ENCODE assay signal across 8 cellular contexts in the genomic region with DNA sequence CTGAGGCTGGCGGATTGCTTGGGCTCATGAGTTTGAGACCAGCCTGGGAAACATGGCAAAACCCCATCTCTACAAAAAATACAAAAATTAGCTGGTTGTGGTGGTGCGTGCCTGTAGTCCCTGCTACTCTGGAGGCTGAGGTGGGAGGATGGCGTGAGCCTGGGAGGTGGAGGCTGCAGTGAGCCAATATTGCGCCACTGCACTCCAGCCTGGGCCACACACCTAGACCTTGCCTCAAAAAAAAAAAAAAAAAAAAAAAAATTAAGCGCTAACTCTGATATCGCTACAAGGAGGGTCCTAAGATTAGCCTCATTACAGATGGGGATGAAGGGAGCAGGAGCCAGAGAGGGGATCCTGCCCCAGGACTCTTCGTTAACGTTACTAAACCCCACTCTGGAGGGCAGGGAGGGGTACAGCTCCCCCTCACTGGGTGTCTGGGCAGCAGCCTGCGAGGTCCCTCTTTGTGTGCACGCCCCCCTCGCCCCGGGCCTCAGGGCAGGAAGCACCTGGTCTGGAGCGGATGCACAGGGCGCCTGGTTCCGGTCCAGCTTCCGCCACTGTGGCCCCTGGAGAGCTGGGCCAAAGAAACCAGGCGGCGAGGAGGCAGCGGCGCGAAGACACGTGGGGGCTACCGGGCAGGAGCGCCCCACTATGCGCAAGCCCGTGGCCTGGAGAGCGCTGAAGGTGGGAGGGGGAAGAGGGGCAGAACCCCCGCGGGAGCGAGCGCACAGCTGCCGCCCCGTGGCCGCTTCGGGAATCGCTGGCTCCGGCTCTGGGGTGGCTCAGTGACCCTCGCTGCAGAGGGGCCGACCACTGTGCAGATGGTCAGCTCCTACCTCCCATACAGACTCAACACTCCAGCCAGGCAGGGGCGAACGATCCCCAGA. TPM values are rescaled to one million over a fixed set of nuclear protein-coding genes. Genes with fewer than 3 reads are reported as not detected.
A peak's percentile ranks its signal among the peaks of the same experiment; 100 is the strongest.
DNase-seq lines count a peak whose midpoint lies in the region; ATAC-seq, FAIRE-seq and TF ChIP-seq lines count a peak whose summit lies in the region.

No MANE protein-coding gene starts in this region.

- H3K9me3 ChIP-seq in A549, result no peaks in the 10 kb centered on the region
- H3K9me3 ChIP-seq in OCI-LY7 (ENCODE audit: low read length), result no peaks in the 10 kb centered on the region
- no peaks in the 10 kb centered on the region for H3K9me3 ChIP-seq in sigmoid colon

- no peaks in the 10 kb centered on the region for H3K9me2 ChIP-seq in OCI-LY7 (ENCODE audit: insufficient read depth, low read length)

- H3K4me3 ChIP-seq in A549 (no peak overlapping the region), OCI-LY7 (ENCODE audit: low read depth, low read length, poor library complexity, severe bottlenecking) (peak overlapping the region; percentile 83), sigmoid colon (peak overlapping the region in 3 of 4 donors; percentile 7 to 29 (median 17))

- no TSS peak for BruUV-seq in OCI-LY7 (replicated peaks; lab: Mats Ljungman, UMichigan)

- TF ChIP-seq POLR2A in A549 (IDR thresholded peaks at IDR 0.05; ENCODE audit: low read length) (no peak), sigmoid colon (IDR thresholded peaks at IDR 0.05) (no peak)

- WGBS in A549 (ENCODE audit: missing lambda C conversion rate), result 76% methylated on average over 30 of the region's 41 CpGs
- WGBS in sigmoid colon, 2 donors, result 41 to 78% methylated on average over 41 of the region's 41 CpGs

- TF ChIP-seq CTCF in A549 (IDR thresholded peaks at IDR 0.05), result peak; percentile 34; the same call in 2 of the 3 replicates
- TF ChIP-seq CTCF in OCI-LY7 (conservative IDR thresholded peaks at IDR 0.05; ENCODE audit: low read length), result peak; percentile 85
- TF ChIP-seq CTCF in sigmoid colon (IDR thresholded peaks at IDR 0.05), result peak; percentile 62 to 84 (median 76)

- H3K4me2 ChIP-seq in A549, result no peak overlapping the region
- H3K4me2 ChIP-seq in OCI-LY7 (ENCODE audit: low read length), result peak overlapping the region; percentile 85

- TF ChIP-seq EP300 in A549 (IDR thresholded peaks at IDR 0.05), result no peak
- TF ChIP-seq EP300 in sigmoid colon (IDR thresholded peaks at IDR 0.05), result peak in 1 of 4 donors; percentile 47

- H3K27ac ChIP-seq in A549 (no peak overlapping the region), OCI-LY7 (ENCODE audit: low read depth, low read length, poor library complexity, severe bottlenecking) (peak overlapping the region; percentile 96), sigmoid colon (peak overlapping the region; percentile 74 to 95 (median 86))

- DNase-seq in A549 (ENCODE audit: low read depth in 1 of 2, low spot score in 1 of 2), result peak in 1 of 2 experiments; percentile 31
- DNase-seq in OCI-LY7 (ENCODE audit: low spot score), result peak; percentile 96
- DNase-seq in activated gamma-delta T cell treated with anti-CD3 and anti-CD28 coated beads, Interleukin-2, amount 50 U/mL, for 16 hours (ENCODE audit: low read depth), result peak; percentile 50
- DNase-seq in head of caudate nucleus, result peak in 38 of 42 donors; percentile 23 to 82 (median 60)
- DNase-seq in sigmoid colon, result peak; percentile 86
- no peak for DNase-seq in NK-92 (lab: John Stamatoyannopoulos, UW; ENCODE audit: unreplicated experiment)

- H3K27me3 ChIP-seq in sigmoid colon, result no peaks in the 10 kb centered on the region

- H3K36me3 ChIP-seq in OCI-LY7 (ENCODE audit: insufficient read depth, low read length) (peaks cover 29% of the 10 kb centered on the region), sigmoid colon (peaks cover 0 to 11% (median 3%) of the 10 kb centered on the region in 4 donors)

- no peak for FAIRE-seq in A549 (lab: Jason Lieb, UNC)

- TF ChIP-seq RAD21 in A549 (conservative IDR thresholded peaks at IDR 0.05 in 1 of 2, IDR thresholded peaks at IDR 0.05 in 1 of 2), result peak in 1 of 2 experiments; percentile 6; a peak in 1 of 5 replicates

- H3K4me1 ChIP-seq in A549 (no peaks in the 10 kb centered on the region), OCI-LY7 (ENCODE audit: insufficient read depth, low read length, poor library complexity, severe bottlenecking) (peaks cover 62% of the 10 kb centered on the region), sigmoid colon (peaks cover 0 to 42% (median 32%) of the 10 kb centered on the region in 4 donors)

- intact Hi-C loops in OCI-LY7 (cut with micrococcal nuclease; ENCODE audit: unreplicated experiment), result loop anchor here (1.0 kb wide), 1 partner anchor 49 kb away; no protein-coding TSS in a partner anchor
- intact Hi-C loops in head of caudate nucleus (cut with DNase I), result no loop called here
- intact Hi-C loops in sigmoid colon (cut with DNase I), result loop anchor here (5.0 to 10.0 kb wide), 2 partner anchors 48 to 219 kb away; a partner anchor contains a TSS

- CTCF ChIA-PET in A549 (lab: Yijun Ruan, JAX) (interaction anchor here (1.0 to 3.9 kb wide), 7 partner anchors 8 to 136 kb away, joined by 3 to 23 read pairs (median 5); a partner anchor contains a TSS), OCI-LY7 (lab: Charles Lee; ENCODE audit: unreplicated experiment) (interaction anchor here (0.5 to 1.5 kb wide), 4 partner anchors 17 to 139 kb away, joined by 3 to 4 read pairs (median 3); no protein-coding TSS in a partner anchor)

- peak overlapping the region; percentile 13; the same call in 1 of the 2 replicates for H2AFZ ChIP-seq in OCI-LY7 (ENCODE audit: low read length)

- peaks cover 17% of the 10 kb centered on the region for H3K79me2 ChIP-seq in OCI-LY7 (ENCODE audit: insufficient read depth, low read depth, low read length)

- no peaks in the 10 kb centered on the region for H4K20me1 ChIP-seq in OCI-LY7 (ENCODE audit: insufficient read depth, low read length)

- POLR2A ChIA-PET in A549 (lab: Yijun Ruan, JAX) (no interaction called here), OCI-LY7 (lab: Charles Lee) (interaction anchor here (0.7 to 1.9 kb wide), 9 partner anchors 8 to 107 kb away, joined by 3 to 12 read pairs (median 3); a partner anchor contains a TSS)

- ATAC-seq in A549 (peak in 1 of 2 experiments; percentile 59; a peak in 3 of 6 replicates), GM19397 (IDR thresholded peaks at IDR 0.05; ENCODE audit: unreplicated experiment) (peak; percentile 33), HG02981 (IDR thresholded peaks at IDR 0.05; ENCODE audit: unreplicated experiment) (no peak)

TF ChIP-seq in A549, 52 proteins besides CTCF, POLR2A, EP300 and RAD21:
- TF ChIP-seq SMC3 (IDR thresholded peaks at IDR 0.05) (peak; percentile 35; the same call in 2 of the 3 replicates), POLR2AphosphoS2 (conservative IDR thresholded peaks at IDR 0.05; ENCODE audit: low read length) (no peak)

RNA-seq across cellular contexts. Expression of a gene that starts 1.5 kb away (rescaled TPM):
- polyA plus RNA-seq in A549 (2011; rRNA removed) (0.08 and 0.26 TPM in 2 replicates), A549 (2017; fragmentation: RNase III; extraction: RNeasy Plus Mini Kit Qiagen cat#74134 plus additional on column Dnase treatment) (0.30 to 0.82 TPM (median 0.39 TPM) in 3 replicates), sigmoid colon (10 to 100 TPM in 1 of 3 donors, 1 to 10 TPM in 2; 3.0 to 18.4 (median 3.7) TPM)
- 0.50 and 0.82 TPM in 2 replicates for polyA plus RNA-seq in A549 (2012; cell fraction: cytosol; rRNA removed)
- 0.66 and 1.2 TPM in 2 replicates for polyA plus RNA-seq in A549 (2012; cell fraction: nucleus; rRNA removed)
- 0.15 and 0.21 TPM in 2 replicates for polyA minus RNA-seq in A549 (2011; rRNA and poly(A)+ RNA removed)
- 66.8 and 75.5 TPM in 2 replicates for total RNA-seq in OCI-LY7 (2014; rRNA removed; shearing (Covaris generic))
- total RNA-seq in OCI-LY7 (2022) (70.4 and 72.5 TPM in 2 replicates), sigmoid colon (10 to 100 TPM; 13.0 to 17.8 (median 15.2) TPM)

RNA-seq across cellular contexts. Expression of a gene that starts 12.3 kb away (rescaled TPM):
- 16.3 and 18.2 TPM in 2 replicates for polyA plus RNA-seq in A549 (2011; rRNA removed)
- polyA plus RNA-seq in A549 (2012; cell fraction: cytosol; rRNA removed), result 57.5 and 67.4 TPM in 2 replicates
- 388 and 458 TPM in 2 replicates for polyA plus RNA-seq in A549 (2012; cell fraction: nucleus; rRNA removed)
- 29.8 to 40.2 TPM (median 35.2 TPM) in 3 replicates for polyA plus RNA-seq in A549 (2017; fragmentation: RNase III; extraction: RNeasy Plus Mini Kit Qiagen cat#74134 plus additional on column Dnase treatment)
- polyA minus RNA-seq in A549 (2011; rRNA and poly(A)+ RNA removed), result 16.9 and 24.9 TPM in 2 replicates
- 39.2 and 56.8 TPM in 2 replicates for total RNA-seq in OCI-LY7 (2014; rRNA removed; shearing (Covaris generic))
- 38.2 and 50.4 TPM in 2 replicates for total RNA-seq in OCI-LY7 (2022)
- total RNA-seq in sigmoid colon, result 10 to 100 TPM; 17.4 to 25.8 (median 21.9) TPM
- polyA plus RNA-seq in sigmoid colon, result 10 to 100 TPM in 2 of 3 donors, 1 to 10 TPM in 1; 6.7 to 48.6 (median 10.2) TPM

RNA-seq across cellular contexts. Expression of a gene that starts 13.9 kb away (rescaled TPM):
- polyA plus RNA-seq in A549 (2011; rRNA removed), result 26.1 and 30.0 TPM in 2 replicates
- polyA plus RNA-seq in A549 (2012; cell fraction: cytosol; rRNA removed), result 117 and 155 TPM in 2 replicates
- 158 and 206 TPM in 2 replicates for polyA plus RNA-seq in A549 (2012; cell fraction: nucleus; rRNA removed)
- polyA plus RNA-seq in A549 (2017; fragmentation: RNase III; extraction: RNeasy Plus Mini Kit Qiagen cat#74134 plus additional on column Dnase treatment), result 32.4 to 39.8 TPM (median 37.9 TPM) in 3 replicates
- 20.0 and 30.9 TPM in 2 replicates for polyA minus RNA-seq in A549 (2011; rRNA and poly(A)+ RNA removed)
- 46.5 and 56.3 TPM in 2 replicates for total RNA-seq in OCI-LY7 (2014; rRNA removed; shearing (Covaris generic))
- total RNA-seq in OCI-LY7 (2022), result 40.4 and 52.9 TPM in 2 replicates
- 10 to 100 TPM in 3 of 4 donors, 1 to 10 TPM in 1; 8.1 to 20.5 (median 17.3) TPM for total RNA-seq in sigmoid colon
- 10 to 100 TPM; 15.0 to 67.2 (median 26.4) TPM for polyA plus RNA-seq in sigmoid colon

RNA-seq across cellular contexts. Expression of a gene that starts 46.0 kb away (rescaled TPM):
- polyA plus RNA-seq in A549 (2011; rRNA removed), result 39.1 and 41.5 TPM in 2 replicates
- polyA plus RNA-seq in A549 (2012; cell fraction: cytosol; rRNA removed), result 83.3 and 89.9 TPM in 2 replicates
- 115 and 121 TPM in 2 replicates for polyA plus RNA-seq in A549 (2012; cell fraction: nucleus; rRNA removed)
- 56.1 to 63.6 TPM (median 61.2 TPM) in 3 replicates for polyA plus RNA-seq in A549 (2017; fragmentation: RNase III; extraction: RNeasy Plus Mini Kit Qiagen cat#74134 plus additional on column Dnase treatment)
- 26.2 and 39.5 TPM in 2 replicates for polyA minus RNA-seq in A549 (2011; rRNA and poly(A)+ RNA removed)
- total RNA-seq in OCI-LY7 (2014; rRNA removed; shearing (Covaris generic)), result 67.8 and 91.7 TPM in 2 replicates
- 41.6 and 45.4 TPM in 2 replicates for total RNA-seq in OCI-LY7 (2022)
- 10 to 100 TPM; 65.3 to 87.0 (median 76.8) TPM for total RNA-seq in sigmoid colon
- 100 to 1,000 TPM in 1 of 3 donors, 10 to 100 TPM in 2; 63.1 to 127 (median 64.0) TPM for polyA plus RNA-seq in sigmoid colon

RNA-seq across cellular contexts. Expression of a gene that starts 46.0 kb away (rescaled TPM):
- polyA plus RNA-seq in A549 (2011; rRNA removed) (52.5 and 75.7 TPM in 2 replicates), A549 (2017; fragmentation: RNase III; extraction: RNeasy Plus Mini Kit Qiagen cat#74134 plus additional on column Dnase treatment) (35.9 to 39.9 TPM (median 36.7 TPM) in 3 replicates), sigmoid colon (100 to 1,000 TPM in 2 of 3 donors, 10 to 100 TPM in 1; 62.9 to 163 (median 138) TPM)
- 137 and 174 TPM in 2 replicates for polyA plus RNA-seq in A549 (2012; cell fraction: cytosol; rRNA removed)
- polyA plus RNA-seq in A549 (2012; cell fraction: nucleus; rRNA removed), result 300 and 360 TPM in 2 replicates
- polyA minus RNA-seq in A549 (2011; rRNA and poly(A)+ RNA removed), result 16.9 and 26.4 TPM in 2 replicates
- total RNA-seq in OCI-LY7 (2014; rRNA removed; shearing (Covaris generic)), result 61.6 and 64.3 TPM in 2 replicates
- total RNA-seq in OCI-LY7 (2022) (79.5 and 89.0 TPM in 2 replicates), sigmoid colon (100 to 1,000 TPM in 2 of 4 donors, 10 to 100 TPM in 2; 30.3 to 215 (median 85.6) TPM)

Comparison
In these comparisons a context has a peak if more than half of its experiments do, and no peak if none do; other contexts are left out.
1. H3K27ac ChIP-seq: peak in OCI-LY7 (single experiment) and sigmoid colon (4 of 4); none in A549 (0 of 2).
2. CTCF ChIP-seq: peak in every context shown above with its lines; median percentile 85 in OCI-LY7; 76 in sigmoid colon; 34 in A549.